ENCODE assay signal across 8 cellular contexts in genomic region chr1:92784639-92785500, GRCh38. TPM values are rescaled to one million over a fixed set of nuclear protein-coding genes. Genes with fewer than 3 reads are reported as not detected.
DNase-seq lines count a peak whose midpoint lies in the region; ATAC-seq, FAIRE-seq and TF ChIP-seq lines count a peak whose summit lies in the region.

TSS of gene EVI5 (minus strand) at chr1:92785108. CDS start at chr1:92736546, 48,562 bp downstream.

- no peak for TF ChIP-seq EP300 in HepG2 (IDR thresholded peaks at IDR 0.05; ENCODE audit: low read depth in 2 of 2, low read length in 2 of 2)
- TF ChIP-seq EP300 in HepG2 (CRISPR knock-in tag; IDR thresholded peaks at IDR 0.05; ENCODE audit: borderline replicate concordance) = peak; percentile 65

- ATAC-seq in GM19351 (IDR thresholded peaks at IDR 0.05; ENCODE audit: unreplicated experiment) = peak; percentile 91
- peak; percentile 91 for ATAC-seq in HG03520 (IDR thresholded peaks at IDR 0.05; ENCODE audit: unreplicated experiment)
- peak; percentile 97 for ATAC-seq in HepG2

- no CpG with 5 or more reads among the region's 94 CpGs for WGBS in HepG2 (ENCODE audit: low lambda C conversion rate)

- H3K9ac ChIP-seq in HepG2 (ENCODE audit: insufficient read depth, low read depth, low read length) = peak within 1 kb of the TSS; percentile 88

- peak within 1 kb of the TSS; percentile 88 to 94 (median 90) for H3K4me3 ChIP-seq in HepG2 (replicated peaks in 1 of 3; ENCODE audit: insufficient read depth in 1 of 3, low read depth in 2 of 3, low read length in 3 of 3)

- peak within 1 kb of the TSS; percentile 92 to 99 (median 97) for H3K27ac Mint-ChIP-seq in CD14-positive monocyte

- peaks cover 36% of the 10 kb centered on the region for H3K79me2 ChIP-seq in HepG2 (ENCODE audit: insufficient read depth, low read length)

- H3K27ac ChIP-seq in HepG2 (ENCODE audit: extremely low read length, insufficient read depth, low read length) = peak within 1 kb of the TSS; percentile 91

- CTCF ChIA-PET in HepG2 (lab: Yijun Ruan, JAX; ENCODE audit: low intra/inter-chr PET ratio, low total read pairs) = no interaction called here

- peak; percentile 50 for FAIRE-seq in HepG2 (lab: Jason Lieb, UNC)

- TF ChIP-seq CTCF in CD14-positive monocyte (IDR thresholded peaks at IDR 0.05) (peak; percentile 47), HepG2 (CRISPR knock-in tag; IDR thresholded peaks at IDR 0.05) (peak; percentile 22; the same call in 1 of the 2 replicates)

- no peaks in the 10 kb centered on the region; a peak in 1 of 5 replicates for H3K36me3 ChIP-seq in HepG2 (replicated peaks in 1 of 2; ENCODE audit: control insufficient read depth in 1 of 2, insufficient read depth in 2 of 2, low read length in 2 of 2)

- no peak; the same call in 1 of the 2 replicates for TF ChIP-seq RAD21 in HepG2 (CRISPR knock-in tag; IDR thresholded peaks at IDR 0.05)

- BruUV-seq in HepG2 (replicated peaks; lab: Mats Ljungman, UMichigan) = no TSS peak

- H3K27me3 Mint-ChIP-seq in CD14-positive monocyte (ENCODE audit: low read depth in 3 of 3) = peaks cover 4 to 6% (median 5%) of the 10 kb centered on the region in 3 donors

- peaks cover 0 to 1% of the 10 kb centered on the region in 2 experiments; a peak in 2 of 5 replicates for H3K27me3 ChIP-seq in HepG2 (ENCODE audit: control insufficient read depth in 1 of 2, insufficient read depth in 2 of 2, low read length in 2 of 2)

- H3K4me1 ChIP-seq in HepG2 (ENCODE audit: insufficient read depth, low read length) = peaks cover 32% of the 10 kb centered on the region

- in situ Hi-C loops in HepG2 (cut with HindIII; ENCODE audit: extremely low pct_ligation_motif_present, low pct_unique_long_range_greater_than_20kb) = no loop called here

- peak; percentile 90 for DNase-seq in CD14-positive monocyte (ENCODE audit: low spot score)
- DNase-seq in NCI-H526 treated with DMSO at 0.1 percent for 48 hours (lab: John Stamatoyannopoulos, UW) = peak; percentile 96
- peak; percentile 33 to 65 for DNase-seq in activated CD4-positive, alpha-beta T cell treated with anti-CD3 and anti-CD28 coated beads, Interleukin-2, amount 50 U/mL, for 24 hours (ENCODE audit: low read depth in 1 of 2, low spot score in 1 of 2)
- DNase-seq in dermis microvascular lymphatic vessel endothelial cell (ENCODE audit: low read depth in 2 of 2) = peak; percentile 89 to 98
- peak; percentile 92 for DNase-seq in HepG2 (ENCODE audit: low spot score)
- DNase-seq in stimulated activated CD4-positive, alpha-beta T cell treated with anti-CD3 and anti-CD28 coated beads, Interleukin-4, amount 100 ng/mL, for 1 hour = peak; percentile 71

- H3K4me3 Mint-ChIP-seq in CD14-positive monocyte = peak within 1 kb of the TSS; percentile 88 to 89

- H3K4me1 Mint-ChIP-seq in CD14-positive monocyte = peaks cover 40% of the 10 kb centered on the region

- no peaks in the 10 kb centered on the region for H3K9me3 ChIP-seq in HepG2 (ENCODE audit: low read length)

- intact Hi-C loops in CD14-positive monocyte (cut with micrococcal nuclease) (no loop called here), HepG2 (cut with micrococcal nuclease; ENCODE audit: unreplicated experiment) (loop anchor here (2.0 kb wide), 2 partner anchors 34 to 36 kb away; no protein-coding TSS in a partner anchor)

- TF ChIP-seq POLR2A in HepG2 (IDR thresholded peaks at IDR 0.05; ENCODE audit: insufficient read depth in 1 of 2, low read depth in 2 of 2, low read length in 2 of 2) = peak; percentile 74 to 78

- peak within 1 kb of the TSS; percentile 94 for H3K4me2 ChIP-seq in HepG2 (ENCODE audit: low read depth, low read length)

- no peaks in the 10 kb centered on the region for H3K9me3 Mint-ChIP-seq in CD14-positive monocyte

- H3K36me3 Mint-ChIP-seq in CD14-positive monocyte = peaks cover 21 to 24% of the 10 kb centered on the region in 2 donors

- POLR2A ChIA-PET in HepG2 (lab: Yijun Ruan, JAX) = interaction anchor here (0.6 to 2.8 kb wide), 7 partner anchors 25 to 343 kb away, joined by 3 to 23 read pairs (median 3); partner anchors contain the start of genes MTF2 and RPL5

- no peak within 1 kb of the TSS for H2AFZ ChIP-seq in HepG2 (ENCODE audit: low read length)

- H4K20me1 ChIP-seq in HepG2 (ENCODE audit: insufficient read depth, low read length) = 0 out of 2 replicates have a peak, but pooled peaks cover 6% of the 10 kb centered on the region

TF ChIP-seq in HepG2, 621 proteins besides CTCF, POLR2A, EP300 and RAD21 (continues in another document):
- TF ChIP-seq MED1 (CRISPR knock-in tag; IDR thresholded peaks at IDR 0.05) = peak; percentile 78
- peak; percentile 94 for TF ChIP-seq HNF1B (CRISPR knock-in tag; IDR thresholded peaks at IDR 0.05)
- TF ChIP-seq ZNF367 (CRISPR knock-in tag; IDR thresholded peaks at IDR 0.05; ENCODE audit: borderline replicate concordance) = peak; percentile 96
- no peak for TF ChIP-seq MAFF (IDR thresholded peaks at IDR 0.05; ENCODE audit: low read depth, low read length)
- TF ChIP-seq DR1 (CRISPR knock-in tag; IDR thresholded peaks at IDR 0.05) = peak; percentile 29
- peak; percentile 98 for TF ChIP-seq NKX3-1 (CRISPR knock-in tag; IDR thresholded peaks at IDR 0.05)
- no peak for TF ChIP-seq ZNF597 (CRISPR knock-in tag; IDR thresholded peaks at IDR 0.05)
- TF ChIP-seq ZNF260 (CRISPR knock-in tag; IDR thresholded peaks at IDR 0.05; ENCODE audit: borderline replicate concordance, low read depth) = no peak
- TF ChIP-seq THYN1 (CRISPR knock-in tag; IDR thresholded peaks at IDR 0.05; ENCODE audit: borderline replicate concordance, low read depth) = no peak; the same call in 1 of the 2 replicates

RNA-seq across cellular contexts. Expression of gene EVI5, which starts in this region (rescaled TPM):
- polyA plus RNA-seq in CD14-positive monocyte (10 to 100 TPM; 14.3 to 19.4 TPM), HepG2 (2011; rRNA removed) (3.6 and 4.0 TPM in 2 replicates)
- total RNA-seq in dermis microvascular lymphatic vessel endothelial cell (16.8 and 19.4 TPM in 2 replicates), HepG2 (2016; rRNA removed; fragmentation: Illumina TruSeq; extraction: Trizol) (12.6 and 17.5 TPM in 2 replicates)
- total RNA-seq in HepG2 (2016; cell fraction: cytosol; rRNA removed; fragmentation: Illumina TruSeq; extraction: Trizol; ENCODE audit: low read depth) = 27.4 and 31.9 TPM in 2 replicates
- total RNA-seq in HepG2 (2016; cell fraction: insoluble cytoplasmic fraction; rRNA removed; fragmentation: Illumina TruSeq; extraction: Trizol) = 13.3 and 18.2 TPM in 2 replicates
- total RNA-seq in HepG2 (2016; cell fraction: membrane; rRNA removed; fragmentation: Illumina TruSeq; extraction: Trizol) = 12.8 and 14.6 TPM in 2 replicates
- 24.1 and 25.1 TPM in 2 replicates for total RNA-seq in HepG2 (2016; cell fraction: nucleus; rRNA removed; fragmentation: Illumina TruSeq; extraction: Trizol)
- polyA plus RNA-seq in HepG2 (2011; cell fraction: cytosol; rRNA removed) = 2.4 and 2.8 TPM in 2 replicates
- polyA plus RNA-seq in HepG2 (2011; cell fraction: nucleus; rRNA removed) = 1.9 and 2.6 TPM in 2 replicates
- 2.4 and 3.1 TPM in 2 replicates for polyA plus RNA-seq in HepG2 (2012)
- polyA plus RNA-seq in HepG2 (2016; cell fraction: cytosol; fragmentation: Illumina TruSeq; extraction: Trizol; ENCODE audit: low read depth) = 0.24 and 0.27 TPM in 2 replicates
- 7.3 and 10.4 TPM in 2 replicates for polyA plus RNA-seq in HepG2 (2016; cell fraction: insoluble cytoplasmic fraction; fragmentation: Illumina TruSeq; extraction: Trizol; ENCODE audit: low read depth)
- polyA plus RNA-seq in HepG2 (2016; cell fraction: membrane; fragmentation: Illumina TruSeq; extraction: Trizol; ENCODE audit: low read depth) = 1.1 and 1.3 TPM in 2 replicates
- 6.1 and 7.9 TPM in 2 replicates for polyA plus RNA-seq in HepG2 (2016; cell fraction: nucleus; fragmentation: Illumina TruSeq; extraction: Trizol; ENCODE audit: insufficient read depth, low read depth)
- 4.4 and 9.0 TPM in 2 replicates for polyA minus RNA-seq in HepG2 (2011; rRNA and poly(A)+ RNA removed; ENCODE audit: low replicate concordance)
- 7.7 and 10.7 TPM in 2 replicates for polyA minus RNA-seq in HepG2 (2011; cell fraction: cytosol; rRNA and poly(A)+ RNA removed)
- 26.5 and 26.9 TPM in 2 replicates for polyA minus RNA-seq in HepG2 (2011; cell fraction: nucleus; rRNA and poly(A)+ RNA removed)

Comparison
In these comparisons a context has a peak if more than half of its experiments do, and no peak if none do; other contexts are left out.
1. Peak in every context shown above with its lines: DNase-seq, ATAC-seq, H3K4me3 ChIP-seq and H3K27ac ChIP-seq.